ENCODE assay signal across 8 cellular contexts in the genomic region with DNA sequence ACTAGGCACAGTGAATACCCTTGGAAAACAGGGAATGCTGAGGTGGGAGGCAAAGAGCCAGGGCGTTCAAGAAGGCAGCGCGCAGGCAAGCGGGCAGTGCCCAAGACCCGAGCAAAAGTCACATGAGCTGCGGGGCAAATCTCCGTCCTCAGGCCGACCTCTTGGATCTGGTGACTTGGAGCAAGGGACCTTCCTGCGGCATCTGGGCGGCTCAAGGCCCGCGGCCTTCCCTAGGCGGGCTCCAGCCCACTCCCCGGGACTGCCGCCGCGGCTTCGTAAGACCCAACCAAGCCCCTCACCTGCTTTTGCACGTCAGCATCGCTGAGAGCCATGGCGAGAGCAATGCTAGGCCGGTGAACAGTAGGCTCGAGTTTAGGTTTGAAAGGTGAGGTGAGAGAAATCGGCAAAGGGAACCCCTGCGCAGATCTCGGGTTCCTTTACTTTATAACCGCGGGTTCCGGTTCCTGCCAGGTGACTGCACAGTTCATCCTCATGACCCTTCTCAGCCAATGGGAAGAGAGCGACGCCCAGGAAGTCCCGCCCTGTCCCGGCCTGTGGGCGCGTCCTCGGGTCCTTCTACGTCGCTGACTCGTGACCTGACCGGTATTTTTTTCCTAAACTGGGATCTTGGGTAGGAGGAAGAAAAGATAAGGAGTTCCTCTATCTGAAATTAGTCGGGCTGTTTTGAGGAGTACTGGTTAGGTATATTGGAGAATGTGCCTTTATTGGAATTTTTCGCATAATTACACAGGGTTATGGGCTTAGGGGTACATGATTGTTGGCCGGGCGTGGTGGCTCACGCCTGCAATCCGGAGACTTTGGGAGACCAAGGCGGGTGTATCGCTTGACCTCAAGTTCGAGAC.
A peak's percentile ranks its signal among the peaks of the same experiment; 100 is the strongest.
DNase-seq lines count a peak whose midpoint lies in the region; ATAC-seq lines count a peak whose summit lies in the region.

A gene (minus strand): TSS at position 446 of the 863 bp plus-strand sequence. CDS start 114 bp downstream, at position 332.

- H3K36me3 ChIP-seq in BLaER1 treated with 17β-estradiol and CSF1 and Interleukin-3, amounts not matched to agents 10 nM and 100 nM = peaks cover 16 to 35% (median 26%) of the 10 kb centered on the region in 11 experiments

- DNase-seq in NCI-H748 (lab: John Stamatoyannopoulos, UW; ENCODE audit: unreplicated experiment) (peak; percentile 89), dedifferentiated amniotic fluid mesenchymal stem cell (ENCODE audit: extremely low spot score) (peak; percentile 98), left kidney (ENCODE audit: low read depth, low spot score) (peak; percentile 99)
- DNase-seq in activated CD4-positive, alpha-beta T cell treated with anti-CD3 and anti-CD28 coated beads, Interleukin-2, amount 50 U/mL, for 1 hour = peak; percentile 91
- peak; percentile 94 to 97 for DNase-seq in stimulated activated CD4-positive, alpha-beta T cell treated with anti-CD3 and anti-CD28 coated beads, Interleukin-2, amount 100 ng/mL, for 24 hours

- peaks cover 9 to 42% (median 28%) of the 10 kb centered on the region in 11 experiments; a peak in 20 of 22 replicates for H4K20me1 ChIP-seq in BLaER1 treated with 17β-estradiol and CSF1 and Interleukin-3, amounts not matched to agents 10 nM and 100 nM

- H3K9me3 ChIP-seq in BLaER1 treated with 17β-estradiol and CSF1 and Interleukin-3, amounts not matched to agents 10 nM and 100 nM (replicated peaks in 1 of 11) = no peaks in the 10 kb centered on the region

- peak within 1 kb of the TSS; percentile 84 to 98 (median 94) for H3K9ac ChIP-seq in BLaER1 treated with 17β-estradiol and CSF1 and Interleukin-3, amounts not matched to agents 10 nM and 100 nM

- peak within 1 kb of the TSS; percentile 92 to 99 (median 96) for H3K4me2 ChIP-seq in BLaER1 treated with 17β-estradiol and CSF1 and Interleukin-3, amounts not matched to agents 10 nM and 100 nM

- peaks cover 23 to 51% (median 28%) of the 10 kb centered on the region in 10 experiments for H3K4me1 ChIP-seq in BLaER1 treated with 17β-estradiol and CSF1 and Interleukin-3, amounts not matched to agents 10 nM and 100 nM

- peak within 1 kb of the TSS; percentile 81 to 96 (median 90) for H3K27ac ChIP-seq in BLaER1 treated with 17β-estradiol and CSF1 and Interleukin-3, amounts not matched to agents 10 nM and 100 nM

- ATAC-seq in GM19351 (IDR thresholded peaks at IDR 0.05; ENCODE audit: unreplicated experiment) (peak; percentile 99), HG03521 (IDR thresholded peaks at IDR 0.05; ENCODE audit: unreplicated experiment) (peak; percentile 99)

- H3K27me3 ChIP-seq in BLaER1 treated with 17β-estradiol and CSF1 and Interleukin-3, amounts not matched to agents 10 nM and 100 nM = no peaks in the 10 kb centered on the region

- H3K4me3 ChIP-seq in BLaER1 treated with 17β-estradiol and CSF1 and Interleukin-3, amounts not matched to agents 10 nM and 100 nM = peak within 1 kb of the TSS; percentile 89 to 98 (median 96)

Comparison
In these comparisons a context has a peak if more than half of its experiments do, and no peak if none do; other contexts are left out.
1. Peak in every context shown above with its lines: DNase-seq, ATAC-seq, H3K4me3 ChIP-seq and H3K27ac ChIP-seq.